ENCODE assay signal across 8 cellular contexts in the genomic region with DNA sequence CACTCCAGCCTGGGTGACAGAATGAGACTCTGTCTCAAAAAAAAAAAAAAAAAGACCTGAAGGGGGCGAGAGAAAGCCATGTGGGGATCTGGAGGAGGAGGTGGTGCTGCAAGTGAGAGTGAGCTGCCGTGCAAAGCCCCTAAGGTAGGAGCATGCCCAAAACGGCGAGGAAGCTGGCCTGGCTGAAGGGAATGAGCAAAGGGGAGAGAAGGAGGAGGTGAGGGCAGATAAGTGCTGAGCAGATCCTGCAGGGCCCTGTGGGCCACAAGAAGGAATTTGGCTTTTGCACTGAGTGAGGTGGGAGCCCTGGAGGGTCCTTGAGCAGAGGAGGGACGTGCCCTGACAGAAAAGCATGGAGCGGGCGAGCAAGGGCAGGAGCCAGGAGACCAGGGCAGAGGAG. TPM values are rescaled to one million over a fixed set of nuclear protein-coding genes. Genes with fewer than 3 reads are reported as not detected.
DNase-seq lines count a peak whose midpoint lies in the region; ATAC-seq and TF ChIP-seq lines count a peak whose summit lies in the region.

No MANE protein-coding gene starts in this region.

- DNase-seq in NCI-H146 (lab: John Stamatoyannopoulos, UW) (peak; percentile 26), NCI-H146 treated with DMSO at 0.1 percent for 48 hours (lab: John Stamatoyannopoulos, UW; ENCODE audit: unreplicated experiment) (no peak), MV-4-11 (lab: John Stamatoyannopoulos, UW) (peak; percentile 60), osteoblast (ENCODE audit: insufficient read length, low spot score, missing footprints) (no peak), Ammon's horn (ENCODE audit: low spot score) (no peak)
- DNase-seq in activated naive CD8-positive, alpha-beta T cell treated with anti-CD3 and anti-CD28 coated beads for 36 hours: peak; percentile 61

- H3K27me3 Mint-ChIP-seq in activated naive CD8-positive, alpha-beta T cell treated with anti-CD3 and anti-CD28 coated beads for 36 hours: no peaks in the 10 kb centered on the region

- H3K27ac ChIP-seq in osteoblast (ENCODE audit: low read depth, low read length): no peak overlapping the region

- TF ChIP-seq CTCF in osteoblast (IDR thresholded peaks at IDR 0.05; ENCODE audit: extremely low read depth, low read depth, low read length): peak; percentile 31

- H2AFZ ChIP-seq in osteoblast (ENCODE audit: low read length): no peak overlapping the region

- H3K9me3 Mint-ChIP-seq in activated naive CD8-positive, alpha-beta T cell treated with anti-CD3 and anti-CD28 coated beads for 36 hours: no peaks in the 10 kb centered on the region

- no peak for ATAC-seq in GM21390 (IDR thresholded peaks at IDR 0.05; ENCODE audit: unreplicated experiment)
- no peak for ATAC-seq in GM18909 (IDR thresholded peaks at IDR 0.05; ENCODE audit: poor library complexity, unreplicated experiment)

- H4K20me1 ChIP-seq in osteoblast (ENCODE audit: insufficient read depth, low read length): no peaks in the 10 kb centered on the region

- H3K9me3 ChIP-seq in osteoblast (ENCODE audit: low read depth, low read length): no peaks in the 10 kb centered on the region

- H3K79me2 ChIP-seq in osteoblast (ENCODE audit: insufficient read depth, low read length): no peaks in the 10 kb centered on the region

- peak overlapping the region; percentile 95 for H3K27ac Mint-ChIP-seq in activated naive CD8-positive, alpha-beta T cell treated with anti-CD3 and anti-CD28 coated beads for 36 hours

- no peak overlapping the region for H3K4me2 ChIP-seq in osteoblast (ENCODE audit: insufficient read depth, low read length)

- H3K36me3 ChIP-seq in osteoblast (ENCODE audit: insufficient read depth, low read length): no peaks in the 10 kb centered on the region

- H3K4me3 Mint-ChIP-seq in activated naive CD8-positive, alpha-beta T cell treated with anti-CD3 and anti-CD28 coated beads for 36 hours: peak overlapping the region; percentile 85

- H3K4me3 ChIP-seq in osteoblast (ENCODE audit: insufficient read depth, low read length): no peak overlapping the region

- peaks cover 7% of the 10 kb centered on the region for H3K4me1 ChIP-seq in osteoblast (ENCODE audit: insufficient read depth, low read length)

- no peaks in the 10 kb centered on the region for H3K27me3 ChIP-seq in osteoblast (ENCODE audit: insufficient read depth, low read length)

- peaks cover 6% of the 10 kb centered on the region for H3K36me3 Mint-ChIP-seq in activated naive CD8-positive, alpha-beta T cell treated with anti-CD3 and anti-CD28 coated beads for 36 hours

- H3K4me1 Mint-ChIP-seq in activated naive CD8-positive, alpha-beta T cell treated with anti-CD3 and anti-CD28 coated beads for 36 hours: peaks cover 37% of the 10 kb centered on the region

RNA-seq across cellular contexts. Expression of a gene that starts 19.4 kb away (rescaled TPM):
- 100 to 1,000 TPM; 219 to 223 TPM for total RNA-seq in activated naive CD8-positive, alpha-beta T cell treated with anti-CD3 and anti-CD28 coated beads for 36 hours
- 16.8 and 25.3 TPM in 2 replicates for total RNA-seq in osteoblast

RNA-seq across cellular contexts. Expression of a gene that starts 57.3 kb away (rescaled TPM):
- total RNA-seq in activated naive CD8-positive, alpha-beta T cell treated with anti-CD3 and anti-CD28 coated beads for 36 hours: 100 to 1,000 TPM; 300 to 306 TPM
- 42.1 and 49.2 TPM in 2 replicates for total RNA-seq in osteoblast

Comparison
In these comparisons a context has a peak if more than half of its experiments do, and no peak if none do; other contexts are left out.
1. DNase-seq: peak in NCI-H146 (single experiment), MV-4-11 (single experiment) and activated naive CD8-positive, alpha-beta T cell treated with anti-CD3 and anti-CD28 coated beads for 36 hours (single experiment); none in NCI-H146 treated with DMSO at 0.1 percent for 48 hours (single experiment), osteoblast (single experiment) and Ammon's horn (single experiment).